6 cellular contexts compared by ENCODE assay signal in the genomic region with DNA sequence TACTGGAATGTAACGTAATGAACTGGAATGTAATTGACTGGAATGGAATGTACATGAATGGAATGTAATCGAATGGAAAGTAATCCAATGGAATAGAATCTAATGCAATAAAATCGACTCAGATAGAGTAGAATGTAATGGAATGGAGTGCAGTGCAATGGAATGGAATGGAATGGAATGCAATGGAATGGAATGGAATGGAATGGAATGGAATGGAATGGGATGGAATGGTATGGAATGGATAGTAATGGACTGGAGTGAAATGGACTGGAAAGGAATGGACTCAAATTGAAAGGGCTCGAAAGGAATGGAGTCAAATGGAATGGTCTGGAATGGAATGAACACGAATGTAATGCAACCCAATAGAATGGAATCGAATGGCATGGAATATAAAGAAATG.
DNase-seq lines count a peak whose midpoint lies in the region; ATAC-seq and TF ChIP-seq lines count a peak whose summit lies in the region.
"Not testable (repeated sequence)": the region's sequence is repeated elsewhere in the genome, so short reads cannot be mapped to it uniquely, and the experiment has no call there.

No MANE protein-coding gene starts in this region.

- intact Hi-C loops in activated T-helper 1 cell treated with anti-CD3 and anti-CD28 coated beads, Interleukin-12 subunit alpha, Interleukin-12 subunit beta, Interleukin-2, Interleukin-4 antibody, amounts not matched to agents 30 ng/mL and 10 ng/mL and 1 ng/mL, durations not matched to agents 14 hours and 24 hours and 36 hours (cut with micrococcal nuclease) = not testable (repeated sequence)

- H3K4me1 Mint-ChIP-seq in WTC11; activated T-helper 1 cell treated with anti-CD3 and anti-CD28 coated beads, Interleukin-12 subunit alpha, Interleukin-12 subunit beta, Interleukin-2, Interleukin-4 antibody, amounts not matched to agents 30 ng/mL and 10 ng/mL and 1 ng/mL, durations not matched to agents 14 hours and 24 hours and 36 hours (ENCODE audit: low read depth); activated naive CD8-positive, alpha-beta T cell treated with anti-CD3 and anti-CD28 coated beads for 36 hours; central memory CD8-positive, alpha-beta T cell; glutamatergic neuron (ENCODE audit: low read depth, unreplicated experiment); stimulated activated effector memory CD8-positive, alpha-beta T cell treated with anti-CD3 and anti-CD28 coated beads, Interleukin-12 subunit alpha, Interleukin-12 subunit beta, amount 100 ng/mL, for 72 hours: not testable (repeated sequence)

- not testable (repeated sequence) for DNase-seq in WTC11 (ENCODE audit: low spot score); glutamatergic neuron
- DNase-seq in activated T-helper 1 cell treated with anti-CD3 and anti-CD28 coated beads, Interleukin-12 subunit alpha, Interleukin-12 subunit beta, Interleukin-2, Interleukin-4 antibody, amounts not matched to agents 30 ng/mL and 10 ng/mL and 1 ng/mL, durations not matched to agents 14 hours and 24 hours and 36 hours (ENCODE audit: low spot score) = peak; percentile 51
- peak; percentile 0 for DNase-seq in activated naive CD8-positive, alpha-beta T cell treated with anti-CD3 and anti-CD28 coated beads for 36 hours
- DNase-seq in central memory CD8-positive, alpha-beta T cell (ENCODE audit: low spot score in 2 of 2) = peak; percentile 15 to 68
- peak; percentile 33 to 88 for DNase-seq in stimulated activated effector memory CD8-positive, alpha-beta T cell treated with anti-CD3 and anti-CD28 coated beads, Interleukin-12 subunit alpha, Interleukin-12 subunit beta, amount 100 ng/mL, for 72 hours (ENCODE audit: low spot score in 2 of 2)

- peaks cover 11% of the 10 kb centered on the region for H3K9me3 Mint-ChIP-seq in WTC11
- H3K9me3 Mint-ChIP-seq in activated T-helper 1 cell treated with anti-CD3 and anti-CD28 coated beads, Interleukin-12 subunit alpha, Interleukin-12 subunit beta, Interleukin-2, Interleukin-4 antibody, amounts not matched to agents 30 ng/mL and 10 ng/mL and 1 ng/mL, durations not matched to agents 14 hours and 24 hours and 36 hours; activated naive CD8-positive, alpha-beta T cell treated with anti-CD3 and anti-CD28 coated beads for 36 hours; glutamatergic neuron (ENCODE audit: unreplicated experiment); stimulated activated effector memory CD8-positive, alpha-beta T cell treated with anti-CD3 and anti-CD28 coated beads, Interleukin-12 subunit alpha, Interleukin-12 subunit beta, amount 100 ng/mL, for 72 hours: not testable (repeated sequence)
- H3K9me3 Mint-ChIP-seq in central memory CD8-positive, alpha-beta T cell = peaks cover 11% of the 10 kb centered on the region

- not testable (repeated sequence) for H3K27me3 Mint-ChIP-seq in WTC11 (ENCODE audit: low read depth); activated T-helper 1 cell treated with anti-CD3 and anti-CD28 coated beads, Interleukin-12 subunit alpha, Interleukin-12 subunit beta, Interleukin-2, Interleukin-4 antibody, amounts not matched to agents 30 ng/mL and 10 ng/mL and 1 ng/mL, durations not matched to agents 14 hours and 24 hours and 36 hours (ENCODE audit: insufficient read depth); activated naive CD8-positive, alpha-beta T cell treated with anti-CD3 and anti-CD28 coated beads for 36 hours; central memory CD8-positive, alpha-beta T cell; glutamatergic neuron (ENCODE audit: unreplicated experiment)

- H3K4me3 Mint-ChIP-seq in WTC11; activated T-helper 1 cell treated with anti-CD3 and anti-CD28 coated beads, Interleukin-12 subunit alpha, Interleukin-12 subunit beta, Interleukin-2, Interleukin-4 antibody, amounts not matched to agents 30 ng/mL and 10 ng/mL and 1 ng/mL, durations not matched to agents 14 hours and 24 hours and 36 hours; activated naive CD8-positive, alpha-beta T cell treated with anti-CD3 and anti-CD28 coated beads for 36 hours; central memory CD8-positive, alpha-beta T cell; glutamatergic neuron (ENCODE audit: unreplicated experiment); stimulated activated effector memory CD8-positive, alpha-beta T cell treated with anti-CD3 and anti-CD28 coated beads, Interleukin-12 subunit alpha, Interleukin-12 subunit beta, amount 100 ng/mL, for 72 hours: not testable (repeated sequence)

- POLR2A ChIA-PET in WTC11 (lab: Charles Lee) = not testable (repeated sequence)

- not testable (repeated sequence) for H3K36me3 Mint-ChIP-seq in WTC11; activated T-helper 1 cell treated with anti-CD3 and anti-CD28 coated beads, Interleukin-12 subunit alpha, Interleukin-12 subunit beta, Interleukin-2, Interleukin-4 antibody, amounts not matched to agents 30 ng/mL and 10 ng/mL and 1 ng/mL, durations not matched to agents 14 hours and 24 hours and 36 hours (ENCODE audit: low read depth); activated naive CD8-positive, alpha-beta T cell treated with anti-CD3 and anti-CD28 coated beads for 36 hours; central memory CD8-positive, alpha-beta T cell (ENCODE audit: insufficient read depth); glutamatergic neuron (ENCODE audit: unreplicated experiment); stimulated activated effector memory CD8-positive, alpha-beta T cell treated with anti-CD3 and anti-CD28 coated beads, Interleukin-12 subunit alpha, Interleukin-12 subunit beta, amount 100 ng/mL, for 72 hours

- not testable (repeated sequence) for TF ChIP-seq CTCF in WTC11 (IDR thresholded peaks at IDR 0.05); glutamatergic neuron (IDR thresholded peaks at IDR 0.05; ENCODE audit: partially characterized antibody, unreplicated experiment)

- H3K27ac Mint-ChIP-seq in WTC11; activated T-helper 1 cell treated with anti-CD3 and anti-CD28 coated beads, Interleukin-12 subunit alpha, Interleukin-12 subunit beta, Interleukin-2, Interleukin-4 antibody, amounts not matched to agents 30 ng/mL and 10 ng/mL and 1 ng/mL, durations not matched to agents 14 hours and 24 hours and 36 hours; activated naive CD8-positive, alpha-beta T cell treated with anti-CD3 and anti-CD28 coated beads for 36 hours; central memory CD8-positive, alpha-beta T cell (ENCODE audit: low read depth); stimulated activated effector memory CD8-positive, alpha-beta T cell treated with anti-CD3 and anti-CD28 coated beads, Interleukin-12 subunit alpha, Interleukin-12 subunit beta, amount 100 ng/mL, for 72 hours: not testable (repeated sequence)
- peak overlapping the region; percentile 54 for H3K27ac Mint-ChIP-seq in glutamatergic neuron (ENCODE audit: unreplicated experiment)

- not testable (repeated sequence) for ATAC-seq in WTC11; central memory CD8-positive, alpha-beta T cell (replicated peaks; ENCODE audit: extremely low read depth, poor library complexity, severe bottlenecking); stimulated activated effector memory CD8-positive, alpha-beta T cell treated with anti-CD3 and anti-CD28 coated beads, Interleukin-12 subunit alpha, Interleukin-12 subunit beta, amount 100 ng/mL, for 72 hours

- CTCF ChIA-PET in WTC11 (lab: Charles Lee) = not testable (repeated sequence)

TF ChIP-seq in WTC11, 78 proteins besides CTCF, POLR2A, EP300 and RAD21:
- TF ChIP-seq, protein P1, sequence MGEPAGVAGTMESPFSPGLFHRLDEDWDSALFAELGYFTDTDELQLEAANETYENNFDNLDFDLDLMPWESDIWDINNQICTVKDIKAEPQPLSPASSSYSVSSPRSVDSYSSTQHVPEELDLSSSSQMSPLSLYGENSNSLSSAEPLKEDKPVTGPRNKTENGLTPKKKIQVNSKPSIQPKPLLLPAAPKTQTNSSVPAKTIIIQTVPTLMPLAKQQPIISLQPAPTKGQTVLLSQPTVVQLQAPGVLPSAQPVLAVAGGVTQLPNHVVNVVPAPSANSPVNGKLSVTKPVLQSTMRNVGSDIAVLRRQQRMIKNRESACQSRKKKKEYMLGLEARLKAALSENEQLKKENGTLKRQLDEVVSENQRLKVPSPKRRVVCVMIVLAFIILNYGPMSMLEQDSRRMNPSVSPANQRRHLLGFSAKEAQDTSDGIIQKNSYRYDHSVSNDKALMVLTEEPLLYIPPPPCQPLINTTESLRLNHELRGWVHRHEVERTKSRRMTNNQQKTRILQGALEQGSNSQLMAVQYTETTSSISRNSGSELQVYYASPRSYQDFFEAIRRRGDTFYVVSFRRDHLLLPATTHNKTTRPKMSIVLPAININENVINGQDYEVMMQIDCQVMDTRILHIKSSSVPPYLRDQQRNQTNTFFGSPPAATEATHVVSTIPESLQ (CRISPR knock-in tag; IDR thresholded peaks at IDR 0.05) = 0 out of 2 replicates have a peak, but pooled peaks have one; percentile 39
- TF ChIP-seq, protein P2, sequence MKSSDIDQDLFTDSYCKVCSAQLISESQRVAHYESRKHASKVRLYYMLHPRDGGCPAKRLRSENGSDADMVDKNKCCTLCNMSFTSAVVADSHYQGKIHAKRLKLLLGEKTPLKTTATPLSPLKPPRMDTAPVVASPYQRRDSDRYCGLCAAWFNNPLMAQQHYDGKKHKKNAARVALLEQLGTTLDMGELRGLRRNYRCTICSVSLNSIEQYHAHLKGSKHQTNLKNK (CRISPR knock-in tag; IDR thresholded peaks at IDR 0.05) = 0 out of 2 replicates have a peak, but pooled peaks have one; percentile 44
TF ChIP-seq in WTC11: peak in this region for 2; not testable (repeated sequence) for 76.
